9 cellular contexts compared by ENCODE assay signal in genomic region chr4:75727073-75727472, GRCh38. TPM values are rescaled to one million over a fixed set of nuclear protein-coding genes. Genes with fewer than 3 reads are reported as not detected.
DNase-seq lines count a peak whose midpoint lies in the region; ATAC-seq and TF ChIP-seq lines count a peak whose summit lies in the region.
"Had no signal": no experiment of that assay in that cellular context is flagged by ENCODE, and none has a peak within 500 bp of the region (broad histone marks: within the 10 kb centered on the region; RNA-seq: fewer than 3 reads in every experiment).

No MANE protein-coding gene starts in this region.

- ATAC-seq in activated T-cell treated with anti-CD3 and anti-CD28 coated beads, Interleukin-2, amount 50 U/mL, for 72 hours (replicated peaks in 1 of 2), result no peak
- no peak for ATAC-seq in activated T-helper 17 cell treated with anti-CD3 and anti-CD28 coated beads, Interleukin-2, amount 50 U/mL, for 72 hours (replicated peaks)
- no peak for ATAC-seq in HG03521 (IDR thresholded peaks at IDR 0.05; ENCODE audit: unreplicated experiment)
- no peak for ATAC-seq in GM21723 (IDR thresholded peaks at IDR 0.05; ENCODE audit: unreplicated experiment)

- 52 to 68% methylated on average over 1 of the region's 1 CpG for WGBS in testis, 2 donors

- no peaks in the 10 kb centered on the region for H3K9me3 Mint-ChIP-seq in activated T-cell treated with anti-CD3 and anti-CD28 coated beads, Interleukin-2, amount 50 U/mL, for 72 hours
- H3K9me3 Mint-ChIP-seq in activated T-helper 17 cell treated with anti-CD3 and anti-CD28 coated beads, Interleukin-2, amount 50 U/mL, for 72 hours, result no peaks in the 10 kb centered on the region

- H3K4me1 ChIP-seq in iPS-20b (ENCODE audit: insufficient read depth, low read length) (peaks cover 22% of the 10 kb centered on the region), testis (peaks cover 32% of the 10 kb centered on the region)

- intact Hi-C loops in testis (cut with DNase I; ENCODE audit: low total_unique reads), result loop anchor here (10.0 kb wide), 1 partner anchor 52 kb away; the partner anchor contains the start of gene G3BP2

- H3K27ac ChIP-seq in iPS-20b (ENCODE audit: low read length), result no peak overlapping the region
- H3K27ac ChIP-seq in testis, result peak overlapping the region; percentile 36 to 70

- no peaks in the 10 kb centered on the region for H3K9me3 ChIP-seq in iPS-20b (ENCODE audit: insufficient read depth, low read depth, low read length)
- H3K9me3 ChIP-seq in testis, result no peaks in the 10 kb centered on the region

- H3K4me3 ChIP-seq in iPS-20b (ENCODE audit: low read length) (peak overlapping the region; percentile 96), testis (no peak overlapping the region)

- H3K36me3 Mint-ChIP-seq in activated T-cell treated with anti-CD3 and anti-CD28 coated beads, Interleukin-2, amount 50 U/mL, for 72 hours (ENCODE audit: insufficient read depth in 2 of 2), result peaks cover 7 to 9% of the 10 kb centered on the region in 2 donors
- H3K36me3 Mint-ChIP-seq in activated T-helper 17 cell treated with anti-CD3 and anti-CD28 coated beads, Interleukin-2, amount 50 U/mL, for 72 hours (ENCODE audit: low read depth), result peaks cover 45% of the 10 kb centered on the region

- H3K27ac Mint-ChIP-seq in activated T-cell treated with anti-CD3 and anti-CD28 coated beads, Interleukin-2, amount 50 U/mL, for 72 hours, result peak overlapping the region; percentile 45
- H3K27ac Mint-ChIP-seq in activated T-helper 17 cell treated with anti-CD3 and anti-CD28 coated beads, Interleukin-2, amount 50 U/mL, for 72 hours, result peak overlapping the region; percentile 54

- TF ChIP-seq POLR2A in testis (IDR thresholded peaks at IDR 0.05), result no peak

- H3K27me3 ChIP-seq in iPS-20b (ENCODE audit: insufficient read depth, low read length) (no peaks in the 10 kb centered on the region), testis (no peaks in the 10 kb centered on the region)

- H3K27me3 Mint-ChIP-seq in activated T-cell treated with anti-CD3 and anti-CD28 coated beads, Interleukin-2, amount 50 U/mL, for 72 hours (ENCODE audit: low read depth), result no peaks in the 10 kb centered on the region
- no peaks in the 10 kb centered on the region for H3K27me3 Mint-ChIP-seq in activated T-helper 17 cell treated with anti-CD3 and anti-CD28 coated beads, Interleukin-2, amount 50 U/mL, for 72 hours

- peak overlapping the region; percentile 98; the same call in 1 of the 2 replicates for H3K9ac ChIP-seq in iPS-20b (ENCODE audit: low read depth, low read length)

- H3K4me1 Mint-ChIP-seq in activated T-cell treated with anti-CD3 and anti-CD28 coated beads, Interleukin-2, amount 50 U/mL, for 72 hours (ENCODE audit: low read depth), result peaks cover 58% of the 10 kb centered on the region
- peaks cover 32% of the 10 kb centered on the region for H3K4me1 Mint-ChIP-seq in activated T-helper 17 cell treated with anti-CD3 and anti-CD28 coated beads, Interleukin-2, amount 50 U/mL, for 72 hours

- peak overlapping the region; percentile 51 to 78 for H3K4me3 Mint-ChIP-seq in activated T-cell treated with anti-CD3 and anti-CD28 coated beads, Interleukin-2, amount 50 U/mL, for 72 hours
- H3K4me3 Mint-ChIP-seq in activated T-helper 17 cell treated with anti-CD3 and anti-CD28 coated beads, Interleukin-2, amount 50 U/mL, for 72 hours, result peak overlapping the region; percentile 100

- H3K36me3 ChIP-seq in iPS-20b (ENCODE audit: insufficient read depth, low read depth, low read length), result peaks cover 2% of the 10 kb centered on the region
- no peaks in the 10 kb centered on the region for H3K36me3 ChIP-seq in testis (ENCODE audit: low read depth, missing control alignments)

- TF ChIP-seq CTCF in testis (IDR thresholded peaks at IDR 0.05), result no peak

- DNase-seq in activated T-cell treated with anti-CD3 and anti-CD28 coated beads, Interleukin-2, amount 50 U/mL, for 72 hours, result no peak
- DNase-seq in activated T-cell treated with anti-CD3 and anti-CD28 coated beads for 4 hours (no peak), testis (no peak), cortex of kidney (lab: John Stamatoyannopoulos, UW) (no peak)
- DNase-seq: SIG-M5 had no signal

RNA-seq across cellular contexts. Expression of gene USO1, which starts 2.7 kb away (rescaled TPM):
- 10 to 100 TPM; 42.0 to 51.7 TPM for total RNA-seq in activated T-cell treated with anti-CD3 and anti-CD28 coated beads, Interleukin-2, amount 50 U/mL, for 72 hours
- total RNA-seq in activated T-helper 17 cell treated with anti-CD3 and anti-CD28 coated beads, Interleukin-2, amount 50 U/mL, for 72 hours, result 10 to 100 TPM; 55.8 to 66.0 TPM
- 10 to 100 TPM; 57.5 to 64.6 TPM for total RNA-seq in testis
- 53.3 TPM for polyA plus RNA-seq in testis (ENCODE audit: insufficient read depth, low read depth, low replicate concordance)

RNA-seq across cellular contexts. Expression of gene G3BP2, which starts 53.9 kb away (rescaled TPM):
- 100 to 1,000 TPM; 204 to 212 TPM for total RNA-seq in activated T-cell treated with anti-CD3 and anti-CD28 coated beads, Interleukin-2, amount 50 U/mL, for 72 hours
- total RNA-seq in activated T-helper 17 cell treated with anti-CD3 and anti-CD28 coated beads, Interleukin-2, amount 50 U/mL, for 72 hours, result 100 to 1,000 TPM; 128 to 172 TPM
- total RNA-seq in testis, result 100 to 1,000 TPM; 102 to 105 TPM
- polyA plus RNA-seq in testis (ENCODE audit: insufficient read depth, low read depth, low replicate concordance), result 134 TPM
